Comparison of ENCODE assay signal across 18 cellular contexts in the genomic region with DNA sequence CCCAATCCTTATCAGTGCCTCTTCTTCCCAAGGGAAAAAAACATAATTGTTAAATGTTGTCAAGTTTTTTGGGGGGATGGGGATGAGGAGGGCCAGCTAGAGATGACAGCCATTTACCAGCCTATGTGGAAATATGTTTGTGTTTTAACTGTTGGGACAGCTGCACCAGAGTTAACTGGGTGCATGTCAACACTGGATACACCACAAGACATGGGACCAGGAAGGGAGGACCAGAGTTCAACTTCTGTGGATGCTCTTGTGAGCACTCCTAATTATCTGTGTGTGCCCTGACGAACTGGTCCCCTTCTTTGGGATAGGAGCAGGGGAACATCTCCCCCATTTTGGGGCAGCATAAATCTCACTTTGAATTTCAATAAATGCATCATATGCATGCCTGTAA.
"Had no signal": no experiment of that assay in that cellular context is flagged by ENCODE, and none has a peak within 500 bp of the region (broad histone marks: within the 10 kb centered on the region; RNA-seq: fewer than 3 reads in every experiment).

No MANE protein-coding gene starts in this region.

- H3K36me3 ChIP-seq: colonic mucosa, left lung, upper lobe of right lung, vagina had no signal

- H3K4me1 ChIP-seq: colonic mucosa, foreskin keratinocyte, left lung had no signal

- ATAC-seq: foreskin keratinocyte; stimulated activated effector memory CD8-positive, alpha-beta T cell treated with anti-CD3 and anti-CD28 coated beads, Interleukin-12 subunit alpha, Interleukin-12 subunit beta, amount 100 ng/mL, for 72 hours; stimulated activated naive CD8-positive, alpha-beta T cell treated with anti-CD3 and anti-CD28 coated beads, Interleukin-15, Interleukin-2, amounts not matched to agents 100 U/mL and 50 U/mL, for 24 hours had no signal

- H3K27me3 ChIP-seq: colonic mucosa, foreskin keratinocyte, left lung, tibial artery, upper lobe of right lung, vagina had no signal

- H3K9me3 ChIP-seq: colonic mucosa, left lung, tibial artery, upper lobe of right lung, vagina had no signal

- FAIRE-seq: endothelial cell of umbilical vein had no signal

- H3K4me3 ChIP-seq: colonic mucosa, left lung, lung, tibial artery, upper lobe of right lung, vagina had no signal

- DNase-seq: colonic mucosa; dermis blood vessel endothelial cell; erythroblast; foreskin keratinocyte; hippocampal formation; left lung; mesenchymal stem cell; naive B cell; right cardiac atrium; stimulated activated CD4-positive, alpha-beta T cell treated with anti-CD3 and anti-CD28 coated beads, Interleukin-4, amount 100 ng/mL, for 1 hour; stimulated activated CD8-positive, alpha-beta memory T cell treated with anti-CD3 and anti-CD28 coated beads, Interleukin-4, amount 100 ng/mL, for 48 hours; stimulated activated naive CD8-positive, alpha-beta T cell treated with anti-CD3 and anti-CD28 coated beads, Interleukin-15, Interleukin-2, amounts not matched to agents 100 U/mL and 50 U/mL, for 24 hours; tibial artery; upper lobe of right lung had no signal

- H3K27ac ChIP-seq: colonic mucosa, foreskin keratinocyte, left lung, vagina had no signal
